ENCODE assay signal across 16 cellular contexts in the genomic region with DNA sequence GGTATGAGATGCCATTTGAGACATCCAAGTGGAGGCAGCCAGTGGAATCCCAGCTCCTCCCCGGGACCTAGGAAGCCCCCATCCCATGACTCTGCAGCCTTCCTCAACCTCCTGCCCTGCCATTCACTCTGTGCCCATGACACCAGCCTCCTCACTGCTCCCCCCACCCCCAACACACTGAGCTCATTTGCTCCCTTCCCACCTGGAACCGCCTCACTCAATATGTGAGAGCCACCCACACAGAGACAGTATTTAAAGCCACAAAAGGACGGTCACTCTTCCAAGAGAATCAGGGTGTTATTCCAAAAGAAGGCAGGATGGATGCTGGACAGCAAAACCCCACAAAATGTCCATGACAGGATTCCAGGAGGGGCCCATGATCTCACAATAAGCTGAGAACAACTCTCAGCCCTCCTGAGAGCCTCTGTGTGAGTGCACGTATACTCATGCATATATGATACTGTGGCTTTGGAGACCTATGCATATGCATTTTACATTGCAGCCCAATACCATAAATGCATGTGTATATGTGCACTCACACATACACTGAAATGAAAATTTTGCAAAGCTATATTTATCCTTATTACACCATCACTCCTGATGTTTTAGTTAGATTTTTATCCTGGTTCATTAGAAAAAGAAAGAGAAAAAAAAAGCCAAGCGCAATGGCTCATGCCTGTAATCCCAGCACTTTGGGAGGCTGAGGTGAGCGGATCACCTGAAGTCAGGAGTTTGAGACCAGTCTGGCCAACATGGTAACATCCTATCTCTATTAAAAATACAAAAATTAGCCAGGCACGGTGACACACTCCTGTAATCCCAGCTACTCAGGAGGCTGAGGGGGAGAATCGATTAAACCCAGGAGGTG. TPM values are rescaled to one million over a fixed set of nuclear protein-coding genes. Genes with fewer than 3 reads are reported as not detected.
DNase-seq lines count a peak whose midpoint lies in the region; ATAC-seq and TF ChIP-seq lines count a peak whose summit lies in the region.
"Had no signal": no experiment of that assay in that cellular context is flagged by ENCODE, and none has a peak within 500 bp of the region (broad histone marks: within the 10 kb centered on the region; RNA-seq: fewer than 3 reads in every experiment).

No MANE protein-coding gene starts in this region.

- H3K27ac Mint-ChIP-seq in GM23338 (peak overlapping the region; percentile 46; the same call in 1 of the 2 replicates), neural progenitor cell (peak overlapping the region; percentile 4)

- peaks cover 12% of the 10 kb centered on the region for H3K27me3 Mint-ChIP-seq in GM23338 (ENCODE audit: insufficient read depth, low read depth, poor library complexity)
- peaks cover 3% of the 10 kb centered on the region for H3K27me3 Mint-ChIP-seq in neural progenitor cell (ENCODE audit: insufficient read depth, low read depth)

- H3K9ac ChIP-seq in SK-N-SH (no peak overlapping the region), neural progenitor cell (no peak overlapping the region)

- no peaks in the 10 kb centered on the region for H3K27me3 ChIP-seq in SK-N-SH (ENCODE audit: insufficient read depth)
- H3K27me3 ChIP-seq in GM23338 (ENCODE audit: insufficient read depth): no peaks in the 10 kb centered on the region
- H3K27me3 ChIP-seq in Panc1 (ENCODE audit: control insufficient read depth, insufficient read depth, low read length): no peaks in the 10 kb centered on the region
- no peaks in the 10 kb centered on the region for H3K27me3 ChIP-seq in neural progenitor cell
- H3K27me3 ChIP-seq: testis had no signal

- H4K20me1 ChIP-seq in SK-N-SH (ENCODE audit: insufficient read depth) (no peaks in the 10 kb centered on the region), GM23338 (replicated peaks; ENCODE audit: insufficient read depth) (no peaks in the 10 kb centered on the region), neural progenitor cell (ENCODE audit: low read depth) (no peaks in the 10 kb centered on the region)

- TF ChIP-seq EP300 in SK-N-SH (IDR thresholded peaks at IDR 0.05; ENCODE audit: borderline replicate concordance in 1 of 2, low read depth in 1 of 2, low read length in 1 of 2): no peak

- in situ Hi-C loops in Panc1 (cut with HindIII; ENCODE audit: low pct_unique_long_range_greater_than_20kb, low sequenced_read_pairs): no loop called here

- TF ChIP-seq CTCF in SK-N-SH (IDR thresholded peaks at IDR 0.05): no peak
- TF ChIP-seq CTCF in GM23338 (conservative IDR thresholded peaks at IDR 0.05; ENCODE audit: low read depth in 2 of 2): no peak
- no peak for TF ChIP-seq CTCF in Panc1 (IDR thresholded peaks at IDR 0.05)
- TF ChIP-seq CTCF in neural progenitor cell (IDR thresholded peaks at IDR 0.05): no peak

- H3K36me3 Mint-ChIP-seq in GM23338 (ENCODE audit: low read depth) (no peaks in the 10 kb centered on the region; the same call in 2 of the 3 replicates), neural progenitor cell (peaks cover 3% of the 10 kb centered on the region)

- CTCF ChIA-PET in SK-N-SH (lab: Yijun Ruan, JAX): interaction anchor here (0.6 to 12.1 kb wide), 14 partner anchors 10 to 185 kb away, joined by 3 to 448 read pairs (median 18); a partner anchor contains a TSS
- CTCF ChIA-PET in Panc1 (lab: Charles Lee): interaction anchor here (0.6 to 1.6 kb wide), 4 partner anchors 33 to 137 kb away, joined by 3 to 5 read pairs (median 4); no protein-coding TSS in a partner anchor

- DNase-seq in SK-N-SH (no peak), GM23338 (ENCODE audit: low spot score) (no peak), Panc1 (ENCODE audit: low read depth, low spot score) (no peak), neural progenitor cell (ENCODE audit: low spot score) (no peak), HuH-7 (ENCODE audit: low spot score) (no peak), posterior vena cava (ENCODE audit: low spot score) (no peak)
- DNase-seq: activated effector memory CD4-positive, alpha-beta T cell treated with Interleukin-2 at 50 U/mL for 16 hours; COR-L47; left colon; NCI-H2029 treated with DMSO at 0.1 percent for 48 hours; stimulated activated CD4-positive, alpha-beta T cell treated with anti-CD3 and anti-CD28 coated beads, Interleukin-2, amount 100 ng/mL, for 24 hours; testis; WERI-Rb-1 had no signal

- 81% methylated on average over 8 of the region's 8 CpGs for WGBS in SK-N-SH (ENCODE audit: low lambda C conversion rate)

- no peak overlapping the region for H3K4me3 Mint-ChIP-seq in GM23338
- H3K4me3 Mint-ChIP-seq in neural progenitor cell: no peak overlapping the region

- no TSS peak for BruUV-seq in Panc1 (replicated peaks; lab: Mats Ljungman, UMichigan)

- H3K4me3 ChIP-seq in SK-N-SH (ENCODE audit: low read depth in 2 of 2, low read length in 1 of 2): no peak overlapping the region
- H3K4me3 ChIP-seq in GM23338: no peak overlapping the region
- no peak overlapping the region for H3K4me3 ChIP-seq in Panc1 (ENCODE audit: low read depth in 2 of 2, low read length in 2 of 2)
- H3K4me3 ChIP-seq in neural progenitor cell: no peak overlapping the region
- H3K4me3 ChIP-seq: HAP-1, testis had no signal

- H3K9me3 ChIP-seq in SK-N-SH: no peaks in the 10 kb centered on the region
- H3K9me3 ChIP-seq in Panc1 (ENCODE audit: control insufficient read depth, insufficient read depth, low read depth, low read length): no peaks in the 10 kb centered on the region
- H3K9me3 ChIP-seq in neural progenitor cell (ENCODE audit: low read depth): no peaks in the 10 kb centered on the region
- H3K9me3 ChIP-seq: HAP-1, testis had no signal

- H2AFZ ChIP-seq in SK-N-SH (ENCODE audit: low read depth): no peak overlapping the region
- no peak overlapping the region for H2AFZ ChIP-seq in GM23338
- H2AFZ ChIP-seq in neural progenitor cell (replicated peaks): no peak overlapping the region

- intact Hi-C loops in Panc1 (cut with micrococcal nuclease; ENCODE audit: unreplicated experiment) (loop anchor here (2.0 to 10.0 kb wide), 2 partner anchors 34 to 136 kb away; no protein-coding TSS in a partner anchor), posterior vena cava (cut with DNase I) (no loop called here)

- peaks cover 12% of the 10 kb centered on the region for H3K4me1 Mint-ChIP-seq in GM23338
- peaks cover 42% of the 10 kb centered on the region for H3K4me1 Mint-ChIP-seq in neural progenitor cell

- no peak overlapping the region for H3K27ac ChIP-seq in SK-N-SH (ENCODE audit: low read depth in 2 of 2, low read length in 1 of 2)
- H3K27ac ChIP-seq in GM23338 (ENCODE audit: low read depth): no peak overlapping the region
- H3K27ac ChIP-seq in Panc1 (ENCODE audit: low read length): no peak overlapping the region
- H3K27ac ChIP-seq in neural progenitor cell: no peak overlapping the region
- H3K27ac ChIP-seq: testis, WERI-Rb-1 had no signal

- H3K4me1 ChIP-seq in SK-N-SH (ENCODE audit: control insufficient read depth in 1 of 2, insufficient read depth in 2 of 2, low read depth in 1 of 2, low read length in 1 of 2) (peaks cover 9 to 15% of the 10 kb centered on the region in 2 experiments; a peak in 3 of 4 replicates), GM23338 (ENCODE audit: insufficient read depth) (peaks cover 3% of the 10 kb centered on the region; the same call in 1 of the 2 replicates), Panc1 (ENCODE audit: control insufficient read depth, insufficient read depth, low read length) (peaks cover 8% of the 10 kb centered on the region; the same call in 1 of the 2 replicates), neural progenitor cell (no peaks in the 10 kb centered on the region)

- peaks cover 2 to 3% of the 10 kb centered on the region in 2 experiments for H3K36me3 ChIP-seq in SK-N-SH (replicated peaks in 1 of 2; ENCODE audit: control insufficient read depth in 1 of 2, insufficient read depth in 2 of 2, low read length in 1 of 2)
- H3K36me3 ChIP-seq in GM23338 (ENCODE audit: insufficient read depth): no peaks in the 10 kb centered on the region
- no peaks in the 10 kb centered on the region for H3K36me3 ChIP-seq in Panc1 (ENCODE audit: control insufficient read depth, insufficient read depth, low read length)
- H3K36me3 ChIP-seq in neural progenitor cell: no peaks in the 10 kb centered on the region
- H3K36me3 ChIP-seq: HAP-1, WERI-Rb-1 had no signal

- H3F3A ChIP-seq in SK-N-SH (replicated peaks; ENCODE audit: insufficient read depth) (peaks cover 6% of the 10 kb centered on the region), GM23338 (replicated peaks; ENCODE audit: low read depth) (0 out of 2 replicates have a peak, but pooled peaks cover 2% of the 10 kb centered on the region), neural progenitor cell (ENCODE audit: low read depth) (no peaks in the 10 kb centered on the region)

- H3K9me2 ChIP-seq in SK-N-SH (no peaks in the 10 kb centered on the region), GM23338 (ENCODE audit: insufficient read depth) (no peaks in the 10 kb centered on the region)

- POLR2A ChIA-PET in SK-N-SH (lab: Yijun Ruan, JAX) (interaction anchor here (0.8 to 1.7 kb wide), 2 partner anchors 10 to 34 kb away, joined by 3 to 7 read pairs; a partner anchor contains a TSS), Panc1 (lab: Charles Lee) (interaction anchor here (0.7 kb wide), 1 partner anchor 39 kb away, joined by 3 read pairs; no protein-coding TSS in a partner anchor)

- H3K9me3 Mint-ChIP-seq in GM23338 (peaks cover 2% of the 10 kb centered on the region; the same call in 2 of the 3 replicates), neural progenitor cell (no peaks in the 10 kb centered on the region)

- ATAC-seq in SK-N-SH treated with all-trans-retinoic acid at 6 μM for 48 hours (0 out of 3 replicates have a peak, but pooled peaks have one; percentile 25), GM23338 (no peak), Panc1 (peak; percentile 71; the same call in 1 of the 2 replicates), GM21390 (IDR thresholded peaks at IDR 0.05; ENCODE audit: unreplicated experiment) (no peak)

- H3K79me2 ChIP-seq in SK-N-SH (ENCODE audit: insufficient read depth) (no peaks in the 10 kb centered on the region), GM23338 (replicated peaks; ENCODE audit: insufficient read depth) (no peaks in the 10 kb centered on the region), neural progenitor cell (ENCODE audit: low read depth) (no peaks in the 10 kb centered on the region)

- H3K4me2 ChIP-seq in SK-N-SH: no peak overlapping the region
- no peak overlapping the region for H3K4me2 ChIP-seq in GM23338
- H3K4me2 ChIP-seq in neural progenitor cell: no peak overlapping the region

- TF ChIP-seq RAD21 in SK-N-SH (IDR thresholded peaks at IDR 0.05; ENCODE audit: low read length): no peak

TF ChIP-seq in SK-N-SH treated with all-trans-retinoic acid at 6 μM for 48 hours, 23 proteins besides CTCF, POLR2A, EP300 and RAD21 (continues in another document):
- TF ChIP-seq ISL1 (CRISPR knock-in tag; IDR thresholded peaks at IDR 0.05): no peak

RNA-seq across cellular contexts. Expression of a gene that starts 10.8 kb away (rescaled TPM):
- polyA plus RNA-seq in SK-N-SH (2012; rRNA removed): 71.8 and 84.0 TPM in 2 replicates
- polyA plus RNA-seq in SK-N-SH (2012; cell fraction: cytosol; rRNA removed): 38.5 and 46.3 TPM in 2 replicates
- polyA plus RNA-seq in SK-N-SH (2012; cell fraction: nucleus; rRNA removed): 102 and 210 TPM in 2 replicates
- 98.3 and 105 TPM in 2 replicates for total RNA-seq in GM23338 (2014; rRNA removed; shearing (Covaris generic))
- polyA plus RNA-seq in GM23338 (2016; fragmentation: Nextera tagmentation; extraction: Ambion mirVana): 40.2 and 41.2 TPM in 2 replicates
- 54.6 TPM for total RNA-seq in Panc1 (2021; ENCODE audit: unreplicated experiment)
- 69.7 TPM for polyA plus RNA-seq in Panc1 (2012; ENCODE audit: insufficient read length)
- total RNA-seq in neural progenitor cell (ENCODE audit: low replicate concordance): 77.8 and 83.5 TPM in 2 replicates
- total RNA-seq in posterior vena cava: 10 to 100 TPM; 48.3 to 55.4 TPM

Comparison
In these comparisons a context has a peak if more than half of its experiments do, and no peak if none do; other contexts are left out.
1. ATAC-seq: peak in SK-N-SH treated with all-trans-retinoic acid at 6 μM for 48 hours (single experiment) and Panc1 (single experiment); none in GM23338 (single experiment) and GM21390 (single experiment).